17 cellular contexts compared by ENCODE assay signal in the genomic region with DNA sequence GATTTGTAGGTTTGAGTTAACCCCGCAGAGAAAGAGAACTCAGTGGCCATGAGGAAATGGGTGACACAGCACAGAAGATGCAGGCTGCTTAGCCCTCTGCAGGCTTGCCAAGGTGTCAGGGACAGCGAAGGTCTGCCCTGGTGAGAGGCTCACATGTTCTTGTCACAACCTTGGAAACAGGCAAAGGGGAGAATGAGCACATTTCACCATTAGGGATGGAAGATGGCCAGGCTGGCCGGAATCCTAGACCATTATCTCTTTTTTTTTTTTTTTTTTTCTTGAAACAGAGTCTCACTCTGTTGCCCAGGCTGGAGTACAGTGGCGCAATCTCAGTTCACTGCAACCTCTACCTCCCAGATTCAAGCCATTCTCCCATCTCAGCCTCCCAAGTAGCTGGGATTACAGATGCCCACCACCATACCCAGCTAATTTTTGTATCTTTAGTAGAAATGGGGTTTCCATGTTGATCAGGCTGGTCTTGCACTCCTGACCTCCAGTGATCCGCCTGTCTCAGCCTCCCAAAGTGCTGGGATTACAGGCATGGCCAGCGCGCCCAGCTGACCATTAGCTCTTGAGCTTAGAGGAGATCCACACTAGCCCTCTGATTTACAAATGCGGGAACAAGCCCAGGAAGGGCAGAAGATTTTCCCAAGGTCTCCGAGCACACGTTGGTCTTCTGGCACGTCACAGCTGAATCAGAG. TPM values are rescaled to one million over a fixed set of nuclear protein-coding genes. Genes with fewer than 3 reads are reported as not detected.
DNase-seq lines count a peak whose midpoint lies in the region; ATAC-seq and TF ChIP-seq lines count a peak whose summit lies in the region.
"Had no signal": no experiment of that assay in that cellular context is flagged by ENCODE, and none has a peak within 500 bp of the region (broad histone marks: within the 10 kb centered on the region; RNA-seq: fewer than 3 reads in every experiment).

No MANE protein-coding gene starts in this region.

- CTCF ChIA-PET in PC-9 (lab: Charles Lee), result interaction anchor here (0.7 to 1.1 kb wide), 2 partner anchors 32 to 43 kb away, joined by 3 to 7 read pairs; no protein-coding TSS in a partner anchor

- H3K36me3 ChIP-seq in PC-9 (ENCODE audit: low read depth) (peaks cover 12% of the 10 kb centered on the region; the same call in 1 of the 2 replicates), lower lobe of right lung (no peaks in the 10 kb centered on the region), tibial artery (peaks cover 0 to 15% (median 0%) of the 10 kb centered on the region in 3 donors)

- H3K27me3 Mint-ChIP-seq in dendritic cell treated with granulocyte-macrophage colony-stimulating factor and Interleukin-4, amounts not matched to agents 40 ng/mL and 50 ng/mL, for 4 days, result peaks cover 18% of the 10 kb centered on the region
- H3K27me3 Mint-ChIP-seq in natural killer cell (ENCODE audit: low read depth in 2 of 2), result peaks cover 70 to 84% of the 10 kb centered on the region in 2 donors
- H3K27me3 Mint-ChIP-seq: activated naive CD8-positive, alpha-beta T cell; CD4-positive, alpha-beta T cell had no signal

- H2AFZ ChIP-seq in PC-9, result no peak overlapping the region

- H3K27ac Mint-ChIP-seq in dendritic cell treated with granulocyte-macrophage colony-stimulating factor and Interleukin-4, amounts not matched to agents 40 ng/mL and 50 ng/mL, for 4 days, result peak overlapping the region; percentile 85
- H3K27ac Mint-ChIP-seq in natural killer cell, result no peak overlapping the region
- H3K27ac Mint-ChIP-seq: activated B cell treated with CpG ODN at 0.5 μM for 24 hours; activated naive CD8-positive, alpha-beta T cell; CD4-positive, alpha-beta T cell; mesothelial cell of epicardium had no signal

- H3K27ac ChIP-seq in PC-9, result peak overlapping the region; percentile 99; the same call in 1 of the 2 replicates
- H3K27ac ChIP-seq in lower lobe of right lung, result no peak overlapping the region
- peak overlapping the region; percentile 70 to 78 for H3K27ac ChIP-seq in tibial artery

- H4K20me1 ChIP-seq in PC-9 (ENCODE audit: insufficient read depth), result no peaks in the 10 kb centered on the region

- H3K27me3 ChIP-seq in PC-9 (ENCODE audit: insufficient read depth, low read depth) (no peaks in the 10 kb centered on the region), lower lobe of right lung (ENCODE audit: low read depth) (no peaks in the 10 kb centered on the region), tibial artery (no peaks in the 10 kb centered on the region)

- ATAC-seq in lower lobe of right lung (peak in 1 of 2 donors; percentile 39), natural killer cell (no peak)
- ATAC-seq: esophagus mucosa had no signal

- peaks cover 61% of the 10 kb centered on the region for H3F3A ChIP-seq in PC-9 (ENCODE audit: insufficient read depth, low read depth)

- H3K4me2 ChIP-seq in PC-9, result no peak overlapping the region

- peaks cover 71% of the 10 kb centered on the region for H3K79me2 ChIP-seq in PC-9 (ENCODE audit: low read depth)

- no peak overlapping the region for H3K4me3 ChIP-seq in PC-9
- no peak overlapping the region for H3K4me3 ChIP-seq in lower lobe of right lung
- no peak overlapping the region for H3K4me3 ChIP-seq in tibial artery

- no peak for TF ChIP-seq CTCF in PC-9 (conservative IDR thresholded peaks at IDR 0.05)
- no peak for TF ChIP-seq CTCF in lower lobe of right lung (IDR thresholded peaks at IDR 0.05)
- no peak for TF ChIP-seq CTCF in tibial artery (IDR thresholded peaks at IDR 0.05)
- TF ChIP-seq CTCF in natural killer cell (IDR thresholded peaks at IDR 0.05), result no peak

- H3K36me3 Mint-ChIP-seq in dendritic cell treated with granulocyte-macrophage colony-stimulating factor and Interleukin-4, amounts not matched to agents 40 ng/mL and 50 ng/mL, for 4 days (ENCODE audit: low read depth), result no peaks in the 10 kb centered on the region
- H3K36me3 Mint-ChIP-seq in natural killer cell, result no peaks in the 10 kb centered on the region
- H3K36me3 Mint-ChIP-seq: activated naive CD8-positive, alpha-beta T cell; mesothelial cell of epicardium had no signal

- H3K9me3 ChIP-seq in PC-9 (ENCODE audit: insufficient read depth, low read depth) (no peaks in the 10 kb centered on the region), lower lobe of right lung (no peaks in the 10 kb centered on the region), tibial artery (no peaks in the 10 kb centered on the region)

- no TSS peak for BruUV-seq in PC-9 (replicated peaks; lab: Mats Ljungman, UMichigan)

- POLR2A ChIA-PET in PC-9 (lab: Charles Lee; ENCODE audit: unreplicated experiment), result no interaction called here

- DNase-seq in PC-9 (no peak), lower lobe of right lung (peak; percentile 46), tibial artery (peak; percentile 85 to 86), OCI-M2 (lab: John Stamatoyannopoulos, UW; ENCODE audit: unreplicated experiment) (no peak), natural killer cell (no peak)
- DNase-seq in activated CD4-positive, alpha-beta T cell treated with anti-CD3 and anti-CD28 coated beads, Interleukin-2, amount 50 U/mL, for 1 hour, result no peak
- DNase-seq: activated B cell treated with CpG ODN at 0.5 μM for 24 hours; activated CD8-positive, alpha-beta memory T cell treated with anti-CD3 and anti-CD28 coated beads, Interleukin-2, amount 50 U/mL, for 4 hours; CD4-positive, alpha-beta T cell; cortex of kidney; KG1; NCI-H1417; NCI-H2227 treated with DMSO at 0.1 percent for 48 hours had no signal

- no peaks in the 10 kb centered on the region for H3K9me3 Mint-ChIP-seq in dendritic cell treated with granulocyte-macrophage colony-stimulating factor and Interleukin-4, amounts not matched to agents 40 ng/mL and 50 ng/mL, for 4 days
- no peaks in the 10 kb centered on the region for H3K9me3 Mint-ChIP-seq in natural killer cell
- H3K9me3 Mint-ChIP-seq: activated B cell treated with CpG ODN at 0.5 μM for 24 hours; CD4-positive, alpha-beta T cell; mesothelial cell of epicardium had no signal

- no peaks in the 10 kb centered on the region for H3K9me2 ChIP-seq in PC-9 (ENCODE audit: insufficient read depth)

- H3K4me3 Mint-ChIP-seq in dendritic cell treated with granulocyte-macrophage colony-stimulating factor and Interleukin-4, amounts not matched to agents 40 ng/mL and 50 ng/mL, for 4 days, result no peak overlapping the region
- no peak overlapping the region for H3K4me3 Mint-ChIP-seq in natural killer cell
- H3K4me3 Mint-ChIP-seq: activated B cell treated with CpG ODN at 0.5 μM for 24 hours; activated naive CD8-positive, alpha-beta T cell; CD4-positive, alpha-beta T cell; mesothelial cell of epicardium had no signal

- peaks cover 85% of the 10 kb centered on the region for H3K4me1 ChIP-seq in PC-9 (replicated peaks; ENCODE audit: insufficient read depth)
- H3K4me1 ChIP-seq in lower lobe of right lung, result peaks cover 42% of the 10 kb centered on the region
- peaks cover 0 to 95% (median 67%) of the 10 kb centered on the region in 4 donors for H3K4me1 ChIP-seq in tibial artery

- peaks cover 70% of the 10 kb centered on the region for H3K4me1 Mint-ChIP-seq in dendritic cell treated with granulocyte-macrophage colony-stimulating factor and Interleukin-4, amounts not matched to agents 40 ng/mL and 50 ng/mL, for 4 days (ENCODE audit: low read depth)
- peaks cover 21 to 36% of the 10 kb centered on the region in 2 donors for H3K4me1 Mint-ChIP-seq in natural killer cell
- H3K4me1 Mint-ChIP-seq: activated B cell treated with CpG ODN at 0.5 μM for 24 hours had no signal

- intact Hi-C loops in PC-9 (cut with micrococcal nuclease; ENCODE audit: unreplicated experiment) (loop anchor here (10.0 kb wide), 1 partner anchor 977 kb away; no protein-coding TSS in a partner anchor), lower lobe of right lung (cut with DNase I) (no loop called here), tibial artery (cut with DNase I; ENCODE audit: low total_unique reads) (no loop called here), natural killer cell (cut with micrococcal nuclease) (no loop called here)
- intact Hi-C loops in dendritic cell treated with granulocyte-macrophage colony-stimulating factor and Interleukin-4, amounts not matched to agents 40 ng/mL and 50 ng/mL, for 4 days (cut with micrococcal nuclease), result no loop called here

RNA-seq across cellular contexts. Expression of gene LTBP2, which starts 34.6 kb away (rescaled TPM):
- total RNA-seq in PC-9 (2021) (121 and 124 TPM in 2 replicates), lower lobe of right lung (39.5 TPM), natural killer cell (1 to 10 TPM; 2.1 to 3.7 (median 3.0) TPM)

Comparison
In these comparisons a context has a peak if more than half of its experiments do, and no peak if none do; other contexts are left out.
1. DNase-seq: peak in lower lobe of right lung (single experiment) and tibial artery (2 of 2); none in PC-9 (0 of 2), OCI-M2 (single experiment), activated CD4-positive, alpha-beta T cell treated with anti-CD3 and anti-CD28 coated beads, Interleukin-2, amount 50 U/mL, for 1 hour (single experiment) and natural killer cell (single experiment).